8 cellular contexts compared by ENCODE assay signal in genomic region chr9:6305954-6306563, GRCh38. TPM values are rescaled to one million over a fixed set of nuclear protein-coding genes. Genes with fewer than 3 reads are reported as not detected.
DNase-seq lines count a peak whose midpoint lies in the region; ATAC-seq and TF ChIP-seq lines count a peak whose summit lies in the region.

No MANE protein-coding gene starts in this region.

- H3K4me1 Mint-ChIP-seq in neural progenitor cell, result no peaks in the 10 kb centered on the region
- no peaks in the 10 kb centered on the region for H3K4me1 Mint-ChIP-seq in activated naive CD4-positive, alpha-beta T cell treated with anti-CD3 and anti-CD28 coated beads for 36 hours (ENCODE audit: low read depth)

- H3K4me1 ChIP-seq in OCI-LY1 (ENCODE audit: insufficient read depth, low read length, severe bottlenecking) (no peaks in the 10 kb centered on the region), neural progenitor cell (no peaks in the 10 kb centered on the region)

- H3K27ac ChIP-seq in OCI-LY1 (ENCODE audit: low read depth, low read length, poor library complexity, severe bottlenecking), result no peak overlapping the region
- H3K27ac ChIP-seq in neural progenitor cell, result no peak overlapping the region

- DNase-seq in CD1c-positive myeloid dendritic cell (ENCODE audit: extremely low spot score) (peak; percentile 15), HFF-Myc (ENCODE audit: extremely low read depth, low read depth) (no peak), neural progenitor cell (ENCODE audit: low spot score) (peak; percentile 36)
- no peak for DNase-seq in activated naive CD4-positive, alpha-beta T cell treated with anti-CD3 and anti-CD28 coated beads for 36 hours

- no peaks in the 10 kb centered on the region for H3K9me3 ChIP-seq in OCI-LY1 (ENCODE audit: low read length)
- no peaks in the 10 kb centered on the region for H3K9me3 ChIP-seq in neural progenitor cell (ENCODE audit: low read depth)

- no peaks in the 10 kb centered on the region for H3K36me3 Mint-ChIP-seq in neural progenitor cell
- no peaks in the 10 kb centered on the region for H3K36me3 Mint-ChIP-seq in activated naive CD4-positive, alpha-beta T cell treated with anti-CD3 and anti-CD28 coated beads for 36 hours (ENCODE audit: low read depth)

- no peaks in the 10 kb centered on the region for H3K79me2 ChIP-seq in OCI-LY1 (ENCODE audit: insufficient read depth, low read length)
- H3K79me2 ChIP-seq in neural progenitor cell (ENCODE audit: low read depth), result no peaks in the 10 kb centered on the region

- CTCF ChIA-PET in activated naive CD4-positive, alpha-beta T cell treated with anti-CD3 and anti-CD28 coated beads for 36 hours (lab: Charles Lee), result interaction anchor here (0.6 to 2.6 kb wide), 18 partner anchors 11 to 472 kb away, joined by 3 to 40 read pairs (median 3); no protein-coding TSS in a partner anchor

- H3K4me3 Mint-ChIP-seq in neural progenitor cell, result no peak overlapping the region
- no peak overlapping the region for H3K4me3 Mint-ChIP-seq in activated naive CD4-positive, alpha-beta T cell treated with anti-CD3 and anti-CD28 coated beads for 36 hours

- no peak overlapping the region for H3K27ac Mint-ChIP-seq in neural progenitor cell
- H3K27ac Mint-ChIP-seq in activated naive CD4-positive, alpha-beta T cell treated with anti-CD3 and anti-CD28 coated beads for 36 hours, result no peak overlapping the region

- H3F3A ChIP-seq in OCI-LY1 (ENCODE audit: insufficient read depth, low read length) (no peaks in the 10 kb centered on the region), neural progenitor cell (ENCODE audit: low read depth) (no peaks in the 10 kb centered on the region)

- H3K9ac ChIP-seq in OCI-LY1 (ENCODE audit: low read length) (no peak overlapping the region), neural progenitor cell (no peak overlapping the region)

- H2AFZ ChIP-seq in OCI-LY1 (ENCODE audit: low read length) (no peak overlapping the region), neural progenitor cell (replicated peaks) (no peak overlapping the region)

- H3K27me3 ChIP-seq in OCI-LY1 (ENCODE audit: insufficient read depth, low read length) (no peaks in the 10 kb centered on the region), neural progenitor cell (no peaks in the 10 kb centered on the region)

- no peaks in the 10 kb centered on the region for H3K9me3 Mint-ChIP-seq in neural progenitor cell
- H3K9me3 Mint-ChIP-seq in activated naive CD4-positive, alpha-beta T cell treated with anti-CD3 and anti-CD28 coated beads for 36 hours, result no peaks in the 10 kb centered on the region

- H3K36me3 ChIP-seq in OCI-LY1 (ENCODE audit: insufficient read depth, low read length) (no peaks in the 10 kb centered on the region), neural progenitor cell (no peaks in the 10 kb centered on the region)

- intact Hi-C loops in activated naive CD4-positive, alpha-beta T cell treated with anti-CD3 and anti-CD28 coated beads for 36 hours (cut with micrococcal nuclease), result loop anchor here (1.0 to 10.0 kb wide), 3 partner anchors 251 to 511 kb away; no protein-coding TSS in a partner anchor

- H3K27me3 Mint-ChIP-seq in neural progenitor cell (ENCODE audit: insufficient read depth, low read depth), result no peaks in the 10 kb centered on the region
- no peaks in the 10 kb centered on the region for H3K27me3 Mint-ChIP-seq in activated naive CD4-positive, alpha-beta T cell treated with anti-CD3 and anti-CD28 coated beads for 36 hours (ENCODE audit: low read depth)

- H3K9me2 ChIP-seq in OCI-LY1 (ENCODE audit: low read depth, low read length), result no peaks in the 10 kb centered on the region

- H3K4me2 ChIP-seq in OCI-LY1 (ENCODE audit: low read length) (no peak overlapping the region), neural progenitor cell (no peak overlapping the region)

- TF ChIP-seq CTCF in HFF-Myc (IDR thresholded peaks at IDR 0.05; ENCODE audit: low read depth, low read length, missing control alignments) (peak; percentile 23), OCI-LY1 (IDR thresholded peaks at IDR 0.05; ENCODE audit: low read length) (peak; percentile 62), neural progenitor cell (IDR thresholded peaks at IDR 0.05) (peak; percentile 72)

- ATAC-seq in esophagus mucosa (peak; percentile 59), HG03457 (IDR thresholded peaks at IDR 0.05; ENCODE audit: unreplicated experiment) (no peak), GM21529 (IDR thresholded peaks at IDR 0.05; ENCODE audit: unreplicated experiment) (no peak)

- H3K4me3 ChIP-seq in HFF-Myc (replicated peaks; ENCODE audit: low read depth, low read length), result no peak overlapping the region
- no peak overlapping the region for H3K4me3 ChIP-seq in OCI-LY1 (ENCODE audit: low read depth, low read length, poor library complexity, severe bottlenecking)
- no peak overlapping the region for H3K4me3 ChIP-seq in neural progenitor cell

- no peaks in the 10 kb centered on the region for H4K20me1 ChIP-seq in OCI-LY1 (ENCODE audit: insufficient read depth, low read length)
- H4K20me1 ChIP-seq in neural progenitor cell (ENCODE audit: low read depth), result no peaks in the 10 kb centered on the region

RNA-seq across cellular contexts. Expression of gene TPD52L3, which starts 22.1 kb away (rescaled TPM):
- total RNA-seq in esophagus mucosa (not detected), neural progenitor cell (ENCODE audit: low replicate concordance) (not detected in 2 replicates)
- total RNA-seq in activated naive CD4-positive, alpha-beta T cell treated with anti-CD3 and anti-CD28 coated beads for 36 hours, result not detected

Comparison
In these comparisons a context has a peak if more than half of its experiments do, and no peak if none do; other contexts are left out.
1. DNase-seq: peak in CD1c-positive myeloid dendritic cell (single experiment) and neural progenitor cell (single experiment); none in HFF-Myc (single experiment) and activated naive CD4-positive, alpha-beta T cell treated with anti-CD3 and anti-CD28 coated beads for 36 hours (single experiment).
2. Peak in every context shown above with its lines, with median percentiles within 50 percentile points of each other: CTCF ChIP-seq.